9 cellular contexts compared by ENCODE assay signal in genomic region chr6:152635949-152636674, GRCh38. TPM values are rescaled to one million over a fixed set of nuclear protein-coding genes. Genes with fewer than 3 reads are reported as not detected.
A peak's percentile ranks its signal among the peaks of the same experiment; 100 is the strongest.
DNase-seq lines count a peak whose midpoint lies in the region; ATAC-seq, FAIRE-seq and TF ChIP-seq lines count a peak whose summit lies in the region.
"Had no signal": no experiment of that assay in that cellular context is flagged by ENCODE, and none has a peak within 500 bp of the region (broad histone marks: within the 10 kb centered on the region; RNA-seq: fewer than 3 reads in every experiment).

No MANE protein-coding gene starts in this region.

- CTCF ChIA-PET in A549 (lab: Yijun Ruan, JAX) = no interaction called here

- TF ChIP-seq EP300 in A549 (IDR thresholded peaks at IDR 0.05) (no peak), esophagus muscularis mucosa (IDR thresholded peaks at IDR 0.05) (no peak), upper lobe of left lung (IDR thresholded peaks at IDR 0.05) (no peak)

- H3K27me3 ChIP-seq in SJCRH30 (0 out of 2 replicates have a peak, but pooled peaks cover 4% of the 10 kb centered on the region), esophagus muscularis mucosa (no peaks in the 10 kb centered on the region), upper lobe of left lung (no peaks in the 10 kb centered on the region)

- TF ChIP-seq POLR2A in A549 (IDR thresholded peaks at IDR 0.05; ENCODE audit: low read length) (no peak), esophagus muscularis mucosa (IDR thresholded peaks at IDR 0.05; ENCODE audit: low read depth) (no peak), upper lobe of left lung (IDR thresholded peaks at IDR 0.05) (peak in 2 of 4 donors; percentile 13 to 30)

- H3K27ac ChIP-seq in A549 (peak overlapping the region; percentile 42 to 86; a peak in 3 of 6 replicates), SJCRH30 (no peak overlapping the region), esophagus muscularis mucosa (replicated peaks in 1 of 4) (peak overlapping the region; percentile 74 to 85 (median 80)), upper lobe of left lung (peak overlapping the region; percentile 77 to 92 (median 81))

- TF ChIP-seq RAD21 in A549 (conservative IDR thresholded peaks at IDR 0.05 in 1 of 2, IDR thresholded peaks at IDR 0.05 in 1 of 2) = no peak

- ATAC-seq in A549 (peak in 1 of 2 experiments; percentile 50; a peak in 3 of 6 replicates), GM19372 (IDR thresholded peaks at IDR 0.05; ENCODE audit: low read depth, unreplicated experiment) (peak; percentile 27), mucosa of descending colon (peak; percentile 27), upper lobe of left lung (ENCODE audit: low FRiP score in 2 of 2) (peak; percentile 71 to 72), GM19467 (IDR thresholded peaks at IDR 0.05; ENCODE audit: unreplicated experiment) (no peak)

- peak overlapping the region; percentile 95 for H3K4me2 ChIP-seq in A549

- intact Hi-C loops in esophagus muscularis mucosa (cut with DNase I) = no loop called here
- intact Hi-C loops in mucosa of descending colon (cut with DNase I, micrococcal nuclease) = no loop called here

- no peaks in the 10 kb centered on the region for H3K36me3 ChIP-seq in SJCRH30
- no peaks in the 10 kb centered on the region for H3K36me3 ChIP-seq in esophagus muscularis mucosa
- H3K36me3 ChIP-seq in mucosa of descending colon (ENCODE audit: low read depth) = no peaks in the 10 kb centered on the region
- no peaks in the 10 kb centered on the region for H3K36me3 ChIP-seq in upper lobe of left lung

- FAIRE-seq in A549 (lab: Jason Lieb, UNC) = no peak
- FAIRE-seq: endometrium had no signal

- DNase-seq in A549 (ENCODE audit: low read depth in 1 of 2, low spot score in 1 of 2) (no peak), SJCRH30 (no peak), esophagus muscularis mucosa (ENCODE audit: extremely low spot score) (no peak), mucosa of descending colon (peak in 1 of 3 donors; percentile 50), upper lobe of left lung (peak; percentile 59 to 74)
- no peak for DNase-seq in activated CD4-positive, alpha-beta T cell treated with anti-CD3 and anti-CD28 coated beads, Interleukin-2, amount 50 U/mL, for 4 hours

- TF ChIP-seq CTCF in A549 (IDR thresholded peaks at IDR 0.05) (no peak), esophagus muscularis mucosa (IDR thresholded peaks at IDR 0.05) (no peak), mucosa of descending colon (IDR thresholded peaks at IDR 0.05) (no peak), upper lobe of left lung (IDR thresholded peaks at IDR 0.05) (no peak)

- POLR2A ChIA-PET in A549 (lab: Yijun Ruan, JAX) = no interaction called here

- H3K9me3 ChIP-seq in A549 = no peaks in the 10 kb centered on the region
- H3K9me3 ChIP-seq in SJCRH30 (replicated peaks) = no peaks in the 10 kb centered on the region
- H3K9me3 ChIP-seq in esophagus muscularis mucosa = no peaks in the 10 kb centered on the region
- no peaks in the 10 kb centered on the region for H3K9me3 ChIP-seq in mucosa of descending colon
- no peaks in the 10 kb centered on the region for H3K9me3 ChIP-seq in upper lobe of left lung

- H3K4me3 ChIP-seq in A549 (peak overlapping the region; percentile 73), SJCRH30 (peak overlapping the region; percentile 49), esophagus muscularis mucosa (peak overlapping the region; percentile 73 to 87 (median 79)), mucosa of descending colon (no peak overlapping the region), upper lobe of left lung (peak overlapping the region; percentile 16 to 85 (median 68))

- H3K4me1 ChIP-seq in A549 (no peaks in the 10 kb centered on the region), SJCRH30 (no peaks in the 10 kb centered on the region), esophagus muscularis mucosa (peaks cover 8 to 29% (median 18%) of the 10 kb centered on the region in 4 donors), mucosa of descending colon (ENCODE audit: low read depth) (peaks cover 3% of the 10 kb centered on the region), upper lobe of left lung (peaks cover 20 to 36% (median 27%) of the 10 kb centered on the region in 4 donors)

- 74% methylated on average over 27 of the region's 27 CpGs for whole genome bisulfite sequencing in A549 (ENCODE audit: missing lambda C conversion rate)
- whole genome bisulfite sequencing in esophagus muscularis mucosa = 9% methylated on average over 27 of the region's 27 CpGs
- 6 to 11% methylated on average over 27 of the region's 27 CpGs for WGBS in upper lobe of left lung, 2 donors

TF ChIP-seq in A549, 52 proteins besides CTCF, POLR2A, EP300 and RAD21:
- TF ChIP-seq NFE2L2 (conservative IDR thresholded peaks at IDR 0.05; ENCODE audit: low read length) (no peak), HOXA7 (CRISPR knock-in tag; IDR thresholded peaks at IDR 0.05) (no peak), MAFK (IDR thresholded peaks at IDR 0.05; ENCODE audit: partially characterized antibody) (no peak), HEYL (CRISPR knock-in tag; IDR thresholded peaks at IDR 0.05) (no peak), MAZ (IDR thresholded peaks at IDR 0.05; ENCODE audit: borderline replicate concordance, low read depth, low read length) (no peak), NPAS2 (CRISPR knock-in tag; IDR thresholded peaks at IDR 0.05; ENCODE audit: borderline replicate concordance) (no peak), ESRRA (IDR thresholded peaks at IDR 0.05; ENCODE audit: borderline replicate concordance, low read length) (no peak), TP53 (CRISPR knock-in tag; IDR thresholded peaks at IDR 0.05) (no peak), HMGXB4 (CRISPR knock-in tag; IDR thresholded peaks at IDR 0.05; ENCODE audit: borderline replicate concordance) (no peak), EHMT2 (IDR thresholded peaks at IDR 0.05; ENCODE audit: low read depth) (no peak), RARB (CRISPR knock-in tag; IDR thresholded peaks at IDR 0.05) (no peak), ZC3H11A (IDR thresholded peaks at IDR 0.05) (no peak), HOXB5 (CRISPR knock-in tag; IDR thresholded peaks at IDR 0.05) (no peak)

RNA-seq across cellular contexts. Expression of gene SYNE1, which starts 1.1 kb away (rescaled TPM):
- polyA plus RNA-seq in A549 (2011; rRNA removed) = 28.5 and 39.7 TPM in 2 replicates
- 15.2 and 17.9 TPM in 2 replicates for polyA plus RNA-seq in A549 (2012; cell fraction: cytosol; rRNA removed)
- 62.4 and 65.6 TPM in 2 replicates for polyA plus RNA-seq in A549 (2012; cell fraction: nucleus; rRNA removed)
- polyA plus RNA-seq in A549 (2017; fragmentation: RNase III; extraction: RNeasy Plus Mini Kit Qiagen cat#74134 plus additional on column Dnase treatment) = 9.9 to 15.9 TPM (median 10.5 TPM) in 3 replicates
- polyA minus RNA-seq in A549 (2011; rRNA and poly(A)+ RNA removed) = 103 and 134 TPM in 2 replicates
- 25.4 and 27.3 TPM in 2 replicates for total RNA-seq in SJCRH30 (2014; rRNA removed; shearing (Covaris generic))
- 100 to 1,000 TPM; 151 to 196 (median 170) TPM for total RNA-seq in esophagus muscularis mucosa
- total RNA-seq in mucosa of descending colon = 10 to 100 TPM; 16.8 to 78.6 (median 22.3) TPM
- 100 to 1,000 TPM; 160 to 859 (median 490) TPM for total RNA-seq in upper lobe of left lung

Comparison
In these comparisons a context has a peak if more than half of its experiments do, and no peak if none do; other contexts are left out.
1. DNase-seq: peak in upper lobe of left lung (2 of 2); none in A549 (0 of 2), SJCRH30 (0 of 2), esophagus muscularis mucosa (single experiment) and activated CD4-positive, alpha-beta T cell treated with anti-CD3 and anti-CD28 coated beads, Interleukin-2, amount 50 U/mL, for 4 hours (0 of 2).